ENCODE assay signal across 8 cellular contexts in genomic region chr13:75326173-75327131, GRCh38.
DNase-seq lines count a peak whose midpoint lies in the region; ATAC-seq and TF ChIP-seq lines count a peak whose summit lies in the region.

No MANE protein-coding gene starts in this region.

- no peak overlapping the region for H3K9ac ChIP-seq in MM.1S (ENCODE audit: low read length)

- no peaks in the 10 kb centered on the region for H3K9me2 ChIP-seq in MM.1S (replicated peaks; ENCODE audit: insufficient read depth, low read length)

- no peak overlapping the region for H3K4me2 ChIP-seq in MM.1S (ENCODE audit: low read depth, low read length)

- DNase-seq in COLO829 (ENCODE audit: low spot score) (peak; percentile 74), MV-4-11 (lab: John Stamatoyannopoulos, UW) (peak; percentile 37), iris pigment epithelial cell (ENCODE audit: low read depth) (peak; percentile 73), MM.1S (no peak), NCI-H510A (lab: John Stamatoyannopoulos, UW) (no peak)
- peak; percentile 56 for DNase-seq in activated T-helper 2 cell treated with anti-CD3 and anti-CD28 coated beads, Interferon-gamma antibody, Interleukin-2, Interleukin-4, amounts not matched to agents 10 μg/mL and 5 μg/mL and 100 μg/mL, durations not matched to agents 14 hours and 24 hours and 36 hours (ENCODE audit: low spot score)
- peak; percentile 23 to 51 for DNase-seq in stimulated activated CD8-positive, alpha-beta memory T cell treated with anti-CD3 and anti-CD28 coated beads, Interleukin-7, amount 100 ng/mL, for 48 hours (ENCODE audit: extremely low read depth in 1 of 2, low read depth in 1 of 2)

- no peaks in the 10 kb centered on the region for H3K79me2 ChIP-seq in MM.1S (ENCODE audit: low read length)

- H3K27me3 Mint-ChIP-seq in activated T-helper 2 cell treated with anti-CD3 and anti-CD28 coated beads, Interferon-gamma antibody, Interleukin-2, Interleukin-4, amounts not matched to agents 10 μg/mL and 5 μg/mL and 100 μg/mL, durations not matched to agents 14 hours and 24 hours and 36 hours (ENCODE audit: low read depth), result no peaks in the 10 kb centered on the region

- H3K36me3 ChIP-seq in MM.1S (replicated peaks; ENCODE audit: insufficient read depth, low read length), result no peaks in the 10 kb centered on the region

- H3F3A ChIP-seq in MM.1S (ENCODE audit: insufficient read depth, low read length), result no peaks in the 10 kb centered on the region

- no peaks in the 10 kb centered on the region for H3K27me3 ChIP-seq in MM.1S (replicated peaks; ENCODE audit: insufficient read depth, low read length)

- no peaks in the 10 kb centered on the region for H4K20me1 ChIP-seq in MM.1S (ENCODE audit: insufficient read depth, low read length)

- intact Hi-C loops in activated T-helper 2 cell treated with anti-CD3 and anti-CD28 coated beads, Interferon-gamma antibody, Interleukin-2, Interleukin-4, amounts not matched to agents 10 μg/mL and 5 μg/mL and 100 μg/mL, durations not matched to agents 14 hours and 24 hours and 36 hours (cut with micrococcal nuclease), result loop anchor here (1.0 to 10.0 kb wide), 12 partner anchors 8 to 1610 kb away; partner anchors contain the start of genes KCTD12, KLF12, TBC1D4 and UCHL3

- no peak for TF ChIP-seq CTCF in MM.1S (IDR thresholded peaks at IDR 0.05; ENCODE audit: low read length)

- H3K4me3 ChIP-seq in MM.1S (ENCODE audit: low read length), result no peak overlapping the region

- peak overlapping the region; percentile 95 for H3K27ac Mint-ChIP-seq in activated T-helper 2 cell treated with anti-CD3 and anti-CD28 coated beads, Interferon-gamma antibody, Interleukin-2, Interleukin-4, amounts not matched to agents 10 μg/mL and 5 μg/mL and 100 μg/mL, durations not matched to agents 14 hours and 24 hours and 36 hours

- no peaks in the 10 kb centered on the region for H3K9me3 Mint-ChIP-seq in activated T-helper 2 cell treated with anti-CD3 and anti-CD28 coated beads, Interferon-gamma antibody, Interleukin-2, Interleukin-4, amounts not matched to agents 10 μg/mL and 5 μg/mL and 100 μg/mL, durations not matched to agents 14 hours and 24 hours and 36 hours

- no peak overlapping the region for H2AFZ ChIP-seq in MM.1S (ENCODE audit: low read length)

- no peaks in the 10 kb centered on the region for H3K9me3 ChIP-seq in MM.1S (replicated peaks; ENCODE audit: insufficient read depth, low read length)

- peaks cover 23% of the 10 kb centered on the region for H3K36me3 Mint-ChIP-seq in activated T-helper 2 cell treated with anti-CD3 and anti-CD28 coated beads, Interferon-gamma antibody, Interleukin-2, Interleukin-4, amounts not matched to agents 10 μg/mL and 5 μg/mL and 100 μg/mL, durations not matched to agents 14 hours and 24 hours and 36 hours (ENCODE audit: low read depth)

- H3K4me1 ChIP-seq in MM.1S (ENCODE audit: low read length), result no peaks in the 10 kb centered on the region

- ATAC-seq in GM21619 (IDR thresholded peaks at IDR 0.05; ENCODE audit: unreplicated experiment), result peak; percentile 95

- H3K4me1 Mint-ChIP-seq in activated T-helper 2 cell treated with anti-CD3 and anti-CD28 coated beads, Interferon-gamma antibody, Interleukin-2, Interleukin-4, amounts not matched to agents 10 μg/mL and 5 μg/mL and 100 μg/mL, durations not matched to agents 14 hours and 24 hours and 36 hours (ENCODE audit: low read depth), result peaks cover 54% of the 10 kb centered on the region

- H3K4me3 Mint-ChIP-seq in activated T-helper 2 cell treated with anti-CD3 and anti-CD28 coated beads, Interferon-gamma antibody, Interleukin-2, Interleukin-4, amounts not matched to agents 10 μg/mL and 5 μg/mL and 100 μg/mL, durations not matched to agents 14 hours and 24 hours and 36 hours (ENCODE audit: low read depth), result peak overlapping the region; percentile 86

- H3K27ac ChIP-seq in MM.1S (ENCODE audit: low read length), result no peak overlapping the region

Comparison
In these comparisons a context has a peak if more than half of its experiments do, and no peak if none do; other contexts are left out.
1. DNase-seq: peak in COLO829 (single experiment), MV-4-11 (single experiment), activated T-helper 2 cell treated with anti-CD3 and anti-CD28 coated beads, Interferon-gamma antibody, Interleukin-2, Interleukin-4, amounts not matched to agents 10 μg/mL and 5 μg/mL and 100 μg/mL, durations not matched to agents 14 hours and 24 hours and 36 hours (single experiment), iris pigment epithelial cell (single experiment) and stimulated activated CD8-positive, alpha-beta memory T cell treated with anti-CD3 and anti-CD28 coated beads, Interleukin-7, amount 100 ng/mL, for 48 hours (2 of 2); none in MM.1S (single experiment) and NCI-H510A (single experiment).